8 cellular contexts compared by ENCODE assay signal in the genomic region with DNA sequence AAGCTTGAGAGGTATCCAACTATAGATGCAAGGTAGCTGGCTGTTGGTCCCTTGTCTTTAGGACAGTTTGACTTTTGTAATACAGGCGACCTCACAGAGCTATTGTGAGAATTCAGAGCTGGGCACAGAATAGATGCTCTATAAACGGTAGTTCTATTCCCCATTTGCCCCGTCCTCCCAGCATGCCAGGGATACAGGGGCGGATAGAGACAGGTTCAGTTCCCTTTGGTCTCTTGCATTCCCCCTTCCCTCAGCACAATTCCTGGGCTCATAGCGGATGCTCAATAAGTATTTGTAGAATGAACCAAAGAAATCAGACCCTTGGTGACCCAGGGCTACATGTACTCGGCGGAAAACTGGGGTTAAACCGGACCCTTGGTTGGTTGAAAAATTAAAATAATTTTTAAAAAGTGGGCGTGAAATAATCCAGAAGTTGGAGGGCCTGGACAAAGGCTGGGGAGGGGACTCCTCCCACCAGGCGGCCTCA. TPM values are rescaled to one million over a fixed set of nuclear protein-coding genes. Genes with fewer than 3 reads are reported as not detected.
DNase-seq lines count a peak whose midpoint lies in the region; ATAC-seq and TF ChIP-seq lines count a peak whose summit lies in the region.

No MANE protein-coding gene starts in this region.

- H2AK5ac ChIP-seq in mesenchymal stem cell (ENCODE audit: low read length, severe bottlenecking): no peak overlapping the region

- H2BK15ac ChIP-seq in mesenchymal stem cell (ENCODE audit: low read depth, poor library complexity, severe bottlenecking): no peak overlapping the region

- no peak overlapping the region for H3K14ac ChIP-seq in mesenchymal stem cell (ENCODE audit: low read length in 2 of 2)

- H3K9ac ChIP-seq in mesenchymal stem cell (ENCODE audit: low read length): peak overlapping the region; percentile 98

- peak overlapping the region; percentile 96 for H3K4me2 ChIP-seq in mesenchymal stem cell (ENCODE audit: low read length, poor library complexity, severe bottlenecking)

- no peak overlapping the region for H4K91ac ChIP-seq in mesenchymal stem cell (ENCODE audit: low read length)

- no peak overlapping the region for H3K23ac ChIP-seq in mesenchymal stem cell (ENCODE audit: low read length in 2 of 2)

- H3K18ac ChIP-seq in mesenchymal stem cell (ENCODE audit: low read depth in 1 of 2, low read length in 2 of 2): no peak overlapping the region

- WGBS in heart left ventricle, 4 donors: 26 to 31% (median 28%) methylated on average over 10 of the region's 10 CpGs
- WGBS in mesenchymal stem cell: 52% methylated on average over 10 of the region's 10 CpGs

- intact Hi-C loops in heart left ventricle (cut with DNase I) (loop anchor here in 4 of 10 donors (2.0 to 5.0 kb wide), 4 partner anchors 35 to 49 kb away; no protein-coding TSS in a partner anchor), cardiac septum (cut with DNase I) (loop anchor here (5.0 kb wide), 1 partner anchor 49 kb away; no protein-coding TSS in a partner anchor), upper lobe of right lung (cut with DNase I) (no loop called here)

- no peaks in the 10 kb centered on the region for H3K79me1 ChIP-seq in mesenchymal stem cell (replicated peaks; ENCODE audit: low read length, poor library complexity, severe bottlenecking)

- H3K27me3 ChIP-seq in heart left ventricle (no peaks in the 10 kb centered on the region), mesenchymal stem cell (ENCODE audit: control insufficient read depth in 1 of 2, insufficient read depth in 1 of 2, low read length in 2 of 2) (no peaks in the 10 kb centered on the region), upper lobe of right lung (no peaks in the 10 kb centered on the region)

- no peak for TF ChIP-seq POLR2A in heart left ventricle (IDR thresholded peaks at IDR 0.05)

- no peak overlapping the region for H2BK120ac ChIP-seq in mesenchymal stem cell (ENCODE audit: low read depth, low read length)

- TF ChIP-seq CTCF in heart left ventricle (IDR thresholded peaks at IDR 0.05) (no peak), astrocyte of the spinal cord (IDR thresholded peaks at IDR 0.05; ENCODE audit: low read depth, low read length) (no peak), upper lobe of right lung (IDR thresholded peaks at IDR 0.05) (no peak)

- H3K36me3 ChIP-seq in heart left ventricle: no peaks in the 10 kb centered on the region
- H3K36me3 ChIP-seq in mesenchymal stem cell (ENCODE audit: control insufficient read depth in 1 of 2, insufficient read depth in 2 of 2, low read depth in 1 of 2, low read length in 2 of 2): no peaks in the 10 kb centered on the region
- no peaks in the 10 kb centered on the region for H3K36me3 ChIP-seq in upper lobe of right lung

- H3K9me3 ChIP-seq in heart left ventricle: no peaks in the 10 kb centered on the region
- no peaks in the 10 kb centered on the region for H3K9me3 ChIP-seq in mesenchymal stem cell (ENCODE audit: control insufficient read depth, low read length)
- no peaks in the 10 kb centered on the region for H3K9me3 ChIP-seq in upper lobe of right lung

- peak overlapping the region in 8 of 12 donors; percentile 43 to 99 (median 96) for H3K27ac ChIP-seq in heart left ventricle
- no peak overlapping the region for H3K27ac ChIP-seq in mesenchymal stem cell (ENCODE audit: low read length, poor library complexity, severe bottlenecking)
- peak overlapping the region; percentile 61 for H3K27ac ChIP-seq in upper lobe of right lung

- in situ Hi-C loops in astrocyte of the spinal cord (cut with HindIII; ENCODE audit: low sequenced_read_pairs): no loop called here

- H3K4ac ChIP-seq in mesenchymal stem cell (ENCODE audit: low read depth in 1 of 2, low read length in 2 of 2): peak overlapping the region in 1 of 2 experiments; percentile 72

- H2AFZ ChIP-seq in mesenchymal stem cell (ENCODE audit: low read depth, low read length): peak overlapping the region; percentile 84

- H3K4me1 ChIP-seq in heart left ventricle: peaks cover 4 to 40% (median 31%) of the 10 kb centered on the region in 12 donors
- peaks cover 5% of the 10 kb centered on the region for H3K4me1 ChIP-seq in mesenchymal stem cell (ENCODE audit: control insufficient read depth, insufficient read depth, low read depth, low read length)
- H3K4me1 ChIP-seq in upper lobe of right lung: peaks cover 24% of the 10 kb centered on the region

- DNase-seq in heart left ventricle: no peak
- no peak for DNase-seq in cardiac septum (ENCODE audit: low spot score)
- DNase-seq in astrocyte of the spinal cord (ENCODE audit: low read depth, low spot score): no peak
- DNase-seq in mesenchymal stem cell: no peak
- no peak for DNase-seq in upper lobe of right lung
- no peak for DNase-seq in amygdala (lab: John Stamatoyannopoulos, UW)
- no peak for DNase-seq in SKM-1 (lab: John Stamatoyannopoulos, UW; ENCODE audit: unreplicated experiment)

- peak overlapping the region in 11 of 12 donors; percentile 23 to 99 (median 92) for H3K4me3 ChIP-seq in heart left ventricle
- H3K4me3 ChIP-seq in astrocyte of the spinal cord (ENCODE audit: low read depth, low read length): peak overlapping the region; percentile 34
- H3K4me3 ChIP-seq in mesenchymal stem cell (ENCODE audit: insufficient read depth in 1 of 2, low read depth in 1 of 2, low read length in 2 of 2): peak overlapping the region; percentile 52 to 78
- peak overlapping the region; percentile 94 for H3K4me3 ChIP-seq in upper lobe of right lung

- H2BK5ac ChIP-seq in mesenchymal stem cell (ENCODE audit: low read depth, low read length, poor library complexity, severe bottlenecking): no peak overlapping the region

- peak overlapping the region; percentile 64 for H4K8ac ChIP-seq in mesenchymal stem cell (ENCODE audit: low read length)

- H2BK12ac ChIP-seq in mesenchymal stem cell (ENCODE audit: low read length in 2 of 2): peak overlapping the region in 1 of 2 experiments; percentile 10

- no peak for ATAC-seq in heart left ventricle
- no peak for ATAC-seq in upper lobe of right lung
- ATAC-seq in HG02759 (IDR thresholded peaks at IDR 0.05; ENCODE audit: unreplicated experiment): no peak

RNA-seq across cellular contexts. Expression of gene TOP1, which starts 0.7 kb away (rescaled TPM):
- 10 to 100 TPM; 15.0 to 32.3 (median 21.8) TPM for total RNA-seq in heart left ventricle
- polyA plus RNA-seq in heart left ventricle: 10 to 100 TPM; 11.6 to 21.4 TPM
- total RNA-seq in cardiac septum: 23.5 TPM
- 68.4 TPM for polyA plus RNA-seq in mesenchymal stem cell (2013, experiment 1 of 2)
- 65.1 TPM for polyA plus RNA-seq in mesenchymal stem cell (2013, experiment 2 of 2)
- 67.6 TPM for total RNA-seq in upper lobe of right lung

Comparison
In these comparisons a context has a peak if more than half of its experiments do, and no peak if none do; other contexts are left out.
1. H3K4me3 ChIP-seq: peak in every context shown above with its lines; median percentile 94 in upper lobe of right lung; 92 in heart left ventricle; 65 in mesenchymal stem cell; 34 in astrocyte of the spinal cord.